8 cellular contexts compared by ENCODE assay signal in genomic region chr18:73384246-73384645, GRCh38.
"Had no signal": no experiment of that assay in that cellular context is flagged by ENCODE, and none has a peak within 500 bp of the region (broad histone marks: within the 10 kb centered on the region; RNA-seq: fewer than 3 reads in every experiment).

No MANE protein-coding gene starts in this region.

- DNase-seq: GOT3, H7, HFFc6 had no signal

- H3K4me3 ChIP-seq: HAP-1, K562 had no signal

- H3K4me1 ChIP-seq: HAP-1 had no signal

- H3K9me3 ChIP-seq: HAP-1 had no signal

- H3K36me3 ChIP-seq: HAP-1 had no signal

- H3K27ac ChIP-seq: HL-60 had no signal

- ATAC-seq: HCT116, HepG2, K562 had no signal
